In the genomic region with DNA sequence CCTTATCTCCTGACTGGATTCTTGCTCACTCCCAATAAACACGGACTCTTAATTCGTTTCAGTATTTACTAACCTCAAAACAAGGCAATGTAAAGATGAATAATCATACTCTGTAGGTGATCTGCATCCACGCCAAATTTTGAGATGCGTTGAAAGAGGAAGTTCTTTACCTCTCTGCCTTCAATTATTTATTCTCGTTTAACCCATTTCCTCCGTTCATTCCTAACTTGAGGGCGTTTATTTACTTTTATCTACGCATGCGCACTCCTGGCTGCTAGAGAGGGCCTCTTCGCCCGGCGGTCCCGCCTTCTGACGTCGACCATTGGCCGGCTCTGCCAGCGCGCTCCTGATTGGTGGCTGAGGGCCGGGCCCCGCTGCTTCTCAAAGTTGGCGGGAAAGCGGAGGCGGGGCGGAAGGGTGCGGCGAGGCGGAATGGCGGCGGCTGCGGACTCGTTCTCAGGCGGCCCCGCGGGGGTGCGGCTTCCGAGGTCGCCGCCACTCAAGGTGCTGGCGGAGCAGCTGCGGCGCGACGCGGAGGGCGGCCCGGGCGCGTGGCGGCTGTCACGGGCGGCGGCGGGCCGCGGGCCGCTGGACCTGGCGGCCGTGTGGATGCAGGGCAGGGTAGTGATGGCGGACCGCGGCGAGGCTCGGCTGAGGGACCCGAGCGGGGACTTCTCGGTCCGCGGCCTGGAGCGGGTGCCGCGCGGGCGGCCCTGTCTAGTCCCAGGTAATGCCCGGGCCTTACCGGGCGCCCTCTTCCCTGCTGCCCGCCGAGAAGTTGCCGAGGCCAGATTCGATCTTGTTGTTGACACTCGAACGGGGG, we compare ENCODE assay signal across 1 cellular context.
TF ChIP-seq lines count a peak whose summit lies in the region.

RMI2 (plus strand) TSS at position 420 of the 823 bp plus-strand sequence; CDS start at position 433, 13 bp downstream.

TF ChIP-seq in HepG2, 621 proteins besides CTCF, POLR2A, EP300 and RAD21 (continued from another document and continues in another):
- TF ChIP-seq DZIP1 (CRISPR knock-in tag; IDR thresholded peaks at IDR 0.05) (no peak), ZNF12 (CRISPR knock-in tag; IDR thresholded peaks at IDR 0.05) (no peak), ZNF460 (CRISPR knock-in tag; IDR thresholded peaks at IDR 0.05; ENCODE audit: borderline replicate concordance) (no peak), IRF1 (CRISPR knock-in tag; IDR thresholded peaks at IDR 0.05; ENCODE audit: low read depth) (no peak), ZNF343 (CRISPR knock-in tag; IDR thresholded peaks at IDR 0.05) (peak; percentile 89; the same call in 1 of the 2 replicates), ZNF816 (CRISPR knock-in tag; IDR thresholded peaks at IDR 0.05; ENCODE audit: borderline replicate concordance) (peak; percentile 69; the same call in 1 of the 2 replicates), ARID4A (CRISPR knock-in tag; IDR thresholded peaks at IDR 0.05; ENCODE audit: borderline replicate concordance) (peak; percentile 97), BRF2 (CRISPR knock-in tag; IDR thresholded peaks at IDR 0.05) (peak; percentile 44; the same call in 1 of the 2 replicates), ZNF549 (CRISPR knock-in tag; IDR thresholded peaks at IDR 0.05) (no peak), MATR3 (CRISPR knock-in tag; IDR thresholded peaks at IDR 0.05) (no peak), HCFC1 (IDR thresholded peaks at IDR 0.05; ENCODE audit: low read depth, low read length) (no peak), KDM5A (IDR thresholded peaks at IDR 0.05; ENCODE audit: borderline replicate concordance, low read length) (peak; percentile 91), AGO1 (IDR thresholded peaks at IDR 0.05; ENCODE audit: low read depth, low read length, poor library complexity, severe bottlenecking) (peak; percentile 53), SRSF4 (IDR thresholded peaks at IDR 0.05; ENCODE audit: low read depth, low read length, poor library complexity, severe bottlenecking) (no peak), U2AF2 (IDR thresholded peaks at IDR 0.05; ENCODE audit: low read depth, low read length) (no peak), EED (CRISPR knock-in tag; IDR thresholded peaks at IDR 0.05) (peak; percentile 34; the same call in 1 of the 2 replicates), MXD1 (CRISPR knock-in tag; IDR thresholded peaks at IDR 0.05) (peak; percentile 87), SNRNP70 (IDR thresholded peaks at IDR 0.05; ENCODE audit: low read depth, low read length) (no peak), FOXJ3 (CRISPR knock-in tag; IDR thresholded peaks at IDR 0.05; ENCODE audit: borderline replicate concordance) (0 out of 2 replicates have a peak, but pooled peaks have one; percentile 13), YY1 (IDR thresholded peaks at IDR 0.05; ENCODE audit: insufficient read depth, insufficient replicate concordance, low read depth, low read length) (peak; percentile 94), ZNF737 (CRISPR knock-in tag; IDR thresholded peaks at IDR 0.05; ENCODE audit: borderline replicate concordance) (no peak), FIP1L1 (IDR thresholded peaks at IDR 0.05; ENCODE audit: borderline replicate concordance, insufficient read depth, low read depth, low read length) (no peak), MTF1 (CRISPR knock-in tag; IDR thresholded peaks at IDR 0.05) (0 out of 2 replicates have a peak, but pooled peaks have one; percentile 14), KAT2B (IDR thresholded peaks at IDR 0.05; ENCODE audit: borderline replicate concordance, low read depth, low read length) (no peak), ZNF207 (IDR thresholded peaks at IDR 0.05; ENCODE audit: borderline replicate concordance) (no peak), HMGXB4 (CRISPR knock-in tag; IDR thresholded peaks at IDR 0.05; ENCODE audit: borderline replicate concordance in 1 of 2, low read depth in 1 of 2) (peak in 1 of 2 experiments; percentile 18; a peak in 1 of 4 replicates), ZNF180 (CRISPR knock-in tag; IDR thresholded peaks at IDR 0.05; ENCODE audit: borderline replicate concordance, low read depth) (no peak; the same call in 1 of the 2 replicates), ZNF547 (CRISPR knock-in tag; IDR thresholded peaks at IDR 0.05) (peak; percentile 76), ZFP37 (CRISPR knock-in tag; IDR thresholded peaks at IDR 0.05; ENCODE audit: borderline replicate concordance) (0 out of 2 replicates have a peak, but pooled peaks have one; percentile 57), GFI1 (CRISPR knock-in tag; IDR thresholded peaks at IDR 0.05; ENCODE audit: borderline replicate concordance) (peak; percentile 59; the same call in 1 of the 2 replicates), KDM5B (CRISPR knock-in tag; IDR thresholded peaks at IDR 0.05; ENCODE audit: borderline replicate concordance) (peak; percentile 90), MYC (CRISPR knock-in tag; IDR thresholded peaks at IDR 0.05; ENCODE audit: borderline replicate concordance) (peak; percentile 83), FUBP1 (CRISPR knock-in tag; IDR thresholded peaks at IDR 0.05; ENCODE audit: borderline replicate concordance) (no peak), FOXP4 (CRISPR knock-in tag; IDR thresholded peaks at IDR 0.05) (peak; percentile 66)
- TF ChIP-seq, protein P1, sequence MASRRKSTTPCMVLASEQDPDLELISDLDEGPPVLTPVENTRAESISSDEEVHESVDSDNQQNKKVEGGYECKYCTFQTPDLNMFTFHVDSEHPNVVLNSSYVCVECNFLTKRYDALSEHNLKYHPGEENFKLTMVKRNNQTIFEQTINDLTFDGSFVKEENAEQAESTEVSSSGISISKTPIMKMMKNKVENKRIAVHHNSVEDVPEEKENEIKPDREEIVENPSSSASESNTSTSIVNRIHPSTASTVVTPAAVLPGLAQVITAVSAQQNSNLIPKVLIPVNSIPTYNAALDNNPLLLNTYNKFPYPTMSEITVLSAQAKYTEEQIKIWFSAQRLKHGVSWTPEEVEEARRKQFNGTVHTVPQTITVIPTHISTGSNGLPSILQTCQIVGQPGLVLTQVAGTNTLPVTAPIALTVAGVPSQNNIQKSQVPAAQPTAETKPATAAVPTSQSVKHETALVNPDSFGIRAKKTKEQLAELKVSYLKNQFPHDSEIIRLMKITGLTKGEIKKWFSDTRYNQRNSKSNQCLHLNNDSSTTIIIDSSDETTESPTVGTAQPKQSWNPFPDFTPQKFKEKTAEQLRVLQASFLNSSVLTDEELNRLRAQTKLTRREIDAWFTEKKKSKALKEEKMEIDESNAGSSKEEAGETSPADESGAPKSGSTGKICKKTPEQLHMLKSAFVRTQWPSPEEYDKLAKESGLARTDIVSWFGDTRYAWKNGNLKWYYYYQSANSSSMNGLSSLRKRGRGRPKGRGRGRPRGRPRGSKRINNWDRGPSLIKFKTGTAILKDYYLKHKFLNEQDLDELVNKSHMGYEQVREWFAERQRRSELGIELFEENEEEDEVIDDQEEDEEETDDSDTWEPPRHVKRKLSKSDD (CRISPR knock-in tag; IDR thresholded peaks at IDR 0.05; ENCODE audit: low read depth) = peak; percentile 70
